ENCODE assay signal across 8 cellular contexts in the genomic region with DNA sequence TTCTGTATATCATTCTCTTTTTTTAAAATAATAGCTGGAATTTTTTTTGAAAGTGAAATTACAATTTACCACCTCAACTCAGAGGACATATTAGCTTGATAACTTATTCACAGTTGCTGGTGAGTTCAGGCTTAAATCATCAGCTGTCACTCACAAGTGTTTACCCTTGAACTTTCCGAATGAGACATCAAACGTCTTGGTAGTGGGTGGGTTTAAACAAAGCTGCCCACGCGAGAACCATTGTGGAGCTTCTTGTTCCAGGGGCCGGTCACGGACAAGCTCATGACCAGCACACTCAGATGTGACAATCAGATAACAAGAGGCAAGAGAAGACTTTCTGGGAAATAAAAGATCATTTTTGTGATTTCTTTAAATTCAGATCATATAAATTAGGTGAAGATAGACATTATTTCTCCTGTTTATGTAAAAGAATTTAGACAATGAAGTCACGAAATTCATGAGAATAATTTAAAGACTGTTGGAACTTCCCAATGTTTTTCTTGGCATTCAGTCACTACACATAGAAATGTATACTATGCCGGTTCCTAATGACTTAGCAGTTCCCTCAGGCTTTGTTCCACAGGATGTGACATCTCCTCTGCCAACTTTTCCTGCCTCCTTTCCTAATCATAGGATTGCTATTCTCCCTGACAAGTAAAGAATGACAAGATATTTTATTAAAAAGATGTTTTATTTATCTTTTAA. TPM values are rescaled to one million over a fixed set of nuclear protein-coding genes. Genes with fewer than 3 reads are reported as not detected.
DNase-seq lines count a peak whose midpoint lies in the region; ATAC-seq, FAIRE-seq and TF ChIP-seq lines count a peak whose summit lies in the region.

No MANE protein-coding gene starts in this region.

- WGBS in GM12878 (ENCODE audit: insufficient coverage, insufficient replicate concordance, low lambda C conversion rate, missing lambda C conversion rate), result 35% methylated on average over 8 of the region's 8 CpGs
- WGBS in HepG2 (ENCODE audit: low lambda C conversion rate), result 55% methylated on average over 8 of the region's 8 CpGs

- DNase-seq in AG04450 (ENCODE audit: low read depth, low spot score) (no peak), HS-27A (ENCODE audit: low read depth) (peak; percentile 80), GM12878 (ENCODE audit: low read depth, low spot score) (no peak), HepG2 (ENCODE audit: low spot score) (no peak), uterus (no peak), NCI-H146 (lab: John Stamatoyannopoulos, UW) (no peak), NCI-H526 treated with DMSO at 0.1 percent for 48 hours (lab: John Stamatoyannopoulos, UW) (no peak)

- TF ChIP-seq RAD21 in GM12878 (IDR thresholded peaks at IDR 0.05; ENCODE audit: insufficient read depth, low read depth, low read length) (no peak), HepG2 (CRISPR knock-in tag; IDR thresholded peaks at IDR 0.05) (no peak)

- peak overlapping the region; percentile 50 for H3K4me3 ChIP-seq in AG04450 (ENCODE audit: low read depth, low read length)
- H3K4me3 ChIP-seq in GM12878, result peak overlapping the region; percentile 65; the same call in 1 of the 2 replicates
- no peak overlapping the region for H3K4me3 ChIP-seq in HepG2 (replicated peaks in 1 of 3; ENCODE audit: insufficient read depth in 1 of 3, low read depth in 2 of 3, low read length in 3 of 3)
- peak overlapping the region in 1 of 2 donors; percentile 13 for H3K4me3 ChIP-seq in uterus

- FAIRE-seq in GM12878 (lab: Jason Lieb, UNC), result no peak
- no peak for FAIRE-seq in HepG2 (lab: Jason Lieb, UNC)

- H2AFZ ChIP-seq in GM12878 (ENCODE audit: control insufficient read depth, low read depth, low read length) (peak overlapping the region; percentile 74), HepG2 (ENCODE audit: low read length) (no peak overlapping the region)

- BruUV-seq in GM12878 (replicated peaks; lab: Mats Ljungman, UMichigan), result no TSS peak
- BruUV-seq in HepG2 (replicated peaks; lab: Mats Ljungman, UMichigan), result no TSS peak

- no peaks in the 10 kb centered on the region for H3K9me3 ChIP-seq in AG04450 (ENCODE audit: control insufficient read depth, insufficient read depth, low read length)
- no peaks in the 10 kb centered on the region for H3K9me3 ChIP-seq in GM12878 (replicated peaks; ENCODE audit: control insufficient read depth, insufficient read depth, low read length)
- no peaks in the 10 kb centered on the region for H3K9me3 ChIP-seq in HepG2 (ENCODE audit: low read length)
- H3K9me3 ChIP-seq in uterus, result no peaks in the 10 kb centered on the region

- CTCF ChIA-PET in AG04450 (lab: Charles Lee), result interaction anchor here (0.6 to 6.1 kb wide), 19 partner anchors 10 to 622 kb away, joined by 3 to 75 read pairs (median 4); no protein-coding TSS in a partner anchor
- CTCF ChIA-PET in GM12878 (lab: Yijun Ruan, JAX), result interaction anchor here (0.7 to 7.5 kb wide), 41 partner anchors 13 to 618 kb away, joined by 3 to 288 read pairs (median 5); a partner anchor contains a TSS
- CTCF ChIA-PET in HepG2 (lab: Yijun Ruan, JAX; ENCODE audit: low intra/inter-chr PET ratio, low total read pairs), result interaction anchor here (1.3 kb wide), 1 partner anchor 616 kb away, joined by 5 read pairs; no protein-coding TSS in a partner anchor

- H4K20me1 ChIP-seq in GM12878 (ENCODE audit: control insufficient read depth, insufficient read depth) (no peaks in the 10 kb centered on the region), HepG2 (ENCODE audit: insufficient read depth, low read length) (no peaks in the 10 kb centered on the region)

- ATAC-seq in GM19023 (IDR thresholded peaks at IDR 0.05; ENCODE audit: unreplicated experiment) (peak; percentile 63), GM12878 (peak; percentile 80), HepG2 (no peak)

- H3K4me1 ChIP-seq in GM12878 (ENCODE audit: control insufficient read depth, insufficient read depth, low read length) (peaks cover 12% of the 10 kb centered on the region), HepG2 (ENCODE audit: insufficient read depth, low read length) (peaks cover 12% of the 10 kb centered on the region), uterus (peaks cover 0 to 5% of the 10 kb centered on the region in 2 donors)

- H3K9ac ChIP-seq in GM12878 (ENCODE audit: control insufficient read depth, insufficient read depth, low read length), result peak overlapping the region; percentile 48; the same call in 1 of the 2 replicates
- no peak overlapping the region for H3K9ac ChIP-seq in HepG2 (ENCODE audit: insufficient read depth, low read depth, low read length)

- SMC1A ChIA-PET in GM12878 (lab: Charles Lee; ENCODE audit: uncharacterized antibody, unreplicated experiment), result interaction anchor here (0.6 to 14.5 kb wide), 42 partner anchors 8 to 881 kb away, joined by 3 to 362 read pairs (median 5); a partner anchor contains a TSS

- H3K27me3 ChIP-seq in AG04450 (ENCODE audit: control insufficient read depth, insufficient read depth, low read length), result no peaks in the 10 kb centered on the region
- no peaks in the 10 kb centered on the region for H3K27me3 ChIP-seq in GM12878 (replicated peaks in 1 of 2; ENCODE audit: control insufficient read depth in 2 of 2, insufficient read depth in 2 of 2, low read length in 1 of 2)
- H3K27me3 ChIP-seq in HepG2 (ENCODE audit: control insufficient read depth in 1 of 2, insufficient read depth in 2 of 2, low read length in 2 of 2), result no peaks in the 10 kb centered on the region
- H3K27me3 ChIP-seq in uterus, result no peaks in the 10 kb centered on the region

- H3K27ac ChIP-seq in AG04450 (ENCODE audit: low read depth, low read length) (peak overlapping the region; percentile 69), GM12878 (ENCODE audit: control insufficient read depth, insufficient read depth) (peak overlapping the region; percentile 51), HepG2 (ENCODE audit: extremely low read length, insufficient read depth, low read length) (no peak overlapping the region), uterus (peak overlapping the region; percentile 18 to 67)

- no peak for TF ChIP-seq POLR2A in GM12878 (IDR thresholded peaks at IDR 0.05; ENCODE audit: low read depth, low read length)
- no peak for TF ChIP-seq POLR2A in HepG2 (IDR thresholded peaks at IDR 0.05; ENCODE audit: insufficient read depth in 1 of 2, low read depth in 2 of 2, low read length in 2 of 2)
- no peak for TF ChIP-seq POLR2A in uterus (IDR thresholded peaks at IDR 0.05)

- in situ Hi-C loops in GM12878 (cut with MboI), result no loop called here
- in situ Hi-C loops in HepG2 (cut with HindIII; ENCODE audit: extremely low pct_ligation_motif_present, low pct_unique_long_range_greater_than_20kb), result loop anchor here (25.0 kb wide), 1 partner anchor 607 kb away; no protein-coding TSS in a partner anchor

- H3K36me3 ChIP-seq in GM12878 (ENCODE audit: control insufficient read depth in 2 of 2, insufficient read depth in 2 of 2, low read length in 1 of 2) (no peaks in the 10 kb centered on the region), HepG2 (replicated peaks in 1 of 2; ENCODE audit: control insufficient read depth in 1 of 2, insufficient read depth in 2 of 2, low read length in 2 of 2) (no peaks in the 10 kb centered on the region), uterus (no peaks in the 10 kb centered on the region)

- H3K4me2 ChIP-seq in GM12878 (ENCODE audit: control insufficient read depth, insufficient read depth) (peak overlapping the region; percentile 58), HepG2 (ENCODE audit: low read depth, low read length) (0 out of 2 replicates have a peak overlapping the region, but pooled peaks have one; percentile 39)

- RAD21 ChIA-PET in GM12878 (lab: Charles Lee; ENCODE audit: unreplicated experiment), result interaction anchor here (0.7 to 8.2 kb wide), 39 partner anchors 8 to 617 kb away, joined by 3 to 248 read pairs (median 5); a partner anchor contains a TSS

- no peak for TF ChIP-seq EP300 in GM12878 (IDR thresholded peaks at IDR 0.05; ENCODE audit: borderline replicate concordance in 1 of 2, control insufficient read depth in 1 of 2, low read depth in 2 of 2, low read length in 2 of 2)
- TF ChIP-seq EP300 in HepG2 (IDR thresholded peaks at IDR 0.05; ENCODE audit: low read depth in 2 of 2, low read length in 2 of 2), result no peak
- TF ChIP-seq EP300 in HepG2 (CRISPR knock-in tag; IDR thresholded peaks at IDR 0.05; ENCODE audit: borderline replicate concordance), result no peak

- H3K79me2 ChIP-seq in GM12878 (ENCODE audit: control insufficient read depth, insufficient read depth, low read length), result no peaks in the 10 kb centered on the region
- no peaks in the 10 kb centered on the region for H3K79me2 ChIP-seq in HepG2 (ENCODE audit: insufficient read depth, low read length)

- POLR2A ChIA-PET in AG04450 (lab: Yijun Ruan, JAX), result interaction anchor here (0.9 kb wide), 1 partner anchor 166 kb away, joined by 5 read pairs; no protein-coding TSS in a partner anchor
- POLR2A ChIA-PET in GM12878 (lab: Charles Lee), result interaction anchor here (0.5 to 2.8 kb wide), 12 partner anchors 16 to 182 kb away, joined by 3 to 12 read pairs (median 4); a partner anchor contains a TSS
- POLR2A ChIA-PET in HepG2 (lab: Yijun Ruan, JAX), result interaction anchor here (0.7 kb wide), 1 partner anchor 29 kb away, joined by 4 read pairs; a partner anchor contains a TSS

- TF ChIP-seq CTCF in AG04450 (IDR thresholded peaks at IDR 0.05; ENCODE audit: low read depth, low read length) (no peak), GM12878 (IDR thresholded peaks at IDR 0.05 in 2 of 3, conservative IDR thresholded peaks at IDR 0.05 in 1 of 3; ENCODE audit: control insufficient read depth in 2 of 3, extremely low read depth in 1 of 3, insufficient read depth in 1 of 3, low read depth in 3 of 3, low read length in 3 of 3) (no peak), HepG2 (CRISPR knock-in tag; IDR thresholded peaks at IDR 0.05) (no peak), uterus (IDR thresholded peaks at IDR 0.05) (no peak)

- intact Hi-C loops in GM12878 (cut with micrococcal nuclease; ENCODE audit: unreplicated experiment), result loop anchor here (1.0 to 10.0 kb wide), 4 partner anchors 37 to 617 kb away; a partner anchor contains a TSS
- intact Hi-C loops in HepG2 (cut with micrococcal nuclease; ENCODE audit: unreplicated experiment), result loop anchor here (1.0 to 5.0 kb wide), 4 partner anchors 30 to 547 kb away; a partner anchor contains a TSS
- intact Hi-C loops in uterus (cut with DNase I; ENCODE audit: low total_unique reads), result no loop called here

RNA-seq across cellular contexts. Expression of a gene that starts 29.3 kb away (rescaled TPM):
- polyA plus RNA-seq in AG04450 (2011; rRNA removed) (22.2 and 24.8 TPM in 2 replicates), GM12878 (2011; rRNA removed) (9.4 and 10.3 TPM in 2 replicates), GM12878 (2014; fragmentation: Illumina TruSeq; extraction: Trizol) (3.9 and 5.6 TPM in 2 replicates), GM12878 (2014; fragmentation: Nextera tagmentation; extraction: Ambion mirVana) (1 to 10 TPM; 6.1 to 9.2 TPM), GM12878 (2014; rRNA removed) (3.5 and 5.7 TPM in 2 replicates), GM12878 (2016; fragmentation: Nextera tagmentation; extraction: Ambion mirVana) (1 to 10 TPM; 4.6 to 5.5 TPM), HepG2 (2011; rRNA removed) (35.3 and 35.5 TPM in 2 replicates)
- 22.2 and 25.6 TPM in 2 replicates for polyA minus RNA-seq in AG04450 (2011; rRNA and poly(A)+ RNA removed)
- total RNA-seq in GM12878 (2013; cell fraction: nucleolus; rRNA removed), result 6.9 and 10.1 TPM in 2 replicates
- total RNA-seq in GM12878 (2014; rRNA removed) (4.6 and 5.0 TPM in 2 replicates), GM12878 (2014; rRNA removed; fragmentation: Illumina TruSeq; extraction: Trizol) (2.9 and 3.4 TPM in 2 replicates), GM12878 (2021) (4.0 and 4.5 TPM in 2 replicates), HepG2 (2016; rRNA removed; fragmentation: Illumina TruSeq; extraction: Trizol) (12.4 and 15.7 TPM in 2 replicates), uterus (10 to 100 TPM in 3 of 4 donors, 1 to 10 TPM in 1; 6.5 to 31.3 (median 21.5) TPM)
- polyA plus RNA-seq in GM12878 (2011; ENCODE audit: low read depth), result 6.5 TPM
- polyA plus RNA-seq in GM12878 (2011; cell fraction: cytosol; rRNA removed), result 9.5 and 11.8 TPM in 2 replicates
- 4.6 and 6.4 TPM in 2 replicates for polyA plus RNA-seq in GM12878 (2011; cell fraction: nucleus; rRNA removed)
- polyA plus RNA-seq in GM12878 (2012), result 3.4 and 4.4 TPM in 2 replicates
- polyA minus RNA-seq in GM12878 (2011; rRNA and poly(A)+ RNA removed), result 12.8 and 14.2 TPM in 2 replicates
- polyA minus RNA-seq in GM12878 (2011; cell fraction: cytosol; rRNA and poly(A)+ RNA removed), result 2.7 and 3.6 TPM in 2 replicates
- polyA minus RNA-seq in GM12878 (2011; cell fraction: nucleus; rRNA and poly(A)+ RNA removed), result 8.3 and 10.5 TPM in 2 replicates
- total RNA-seq in HepG2 (2016; cell fraction: cytosol; rRNA removed; fragmentation: Illumina TruSeq; extraction: Trizol; ENCODE audit: low read depth), result 3.3 and 4.1 TPM in 2 replicates
- 10.3 and 17.5 TPM in 2 replicates for total RNA-seq in HepG2 (2016; cell fraction: insoluble cytoplasmic fraction; rRNA removed; fragmentation: Illumina TruSeq; extraction: Trizol)
- 5.8 and 6.0 TPM in 2 replicates for total RNA-seq in HepG2 (2016; cell fraction: membrane; rRNA removed; fragmentation: Illumina TruSeq; extraction: Trizol)
- total RNA-seq in HepG2 (2016; cell fraction: nucleus; rRNA removed; fragmentation: Illumina TruSeq; extraction: Trizol), result 16.3 and 19.1 TPM in 2 replicates
- polyA plus RNA-seq in HepG2 (2011; cell fraction: cytosol; rRNA removed), result 34.6 and 45.8 TPM in 2 replicates
- polyA plus RNA-seq in HepG2 (2011; cell fraction: nucleus; rRNA removed), result 16.5 and 18.2 TPM in 2 replicates
- 26.8 and 28.2 TPM in 2 replicates for polyA plus RNA-seq in HepG2 (2012)
- polyA plus RNA-seq in HepG2 (2016; cell fraction: cytosol; fragmentation: Illumina TruSeq; extraction: Trizol; ENCODE audit: low read depth), result 3.9 TPM in 2 replicates
- 9.1 TPM in 2 replicates for polyA plus RNA-seq in HepG2 (2016; cell fraction: insoluble cytoplasmic fraction; fragmentation: Illumina TruSeq; extraction: Trizol; ENCODE audit: low read depth)
- polyA plus RNA-seq in HepG2 (2016; cell fraction: membrane; fragmentation: Illumina TruSeq; extraction: Trizol; ENCODE audit: low read depth), result 4.9 and 5.9 TPM in 2 replicates
- 20.7 and 21.2 TPM in 2 replicates for polyA plus RNA-seq in HepG2 (2016; cell fraction: nucleus; fragmentation: Illumina TruSeq; extraction: Trizol; ENCODE audit: insufficient read depth, low read depth)
- 41.5 and 57.7 TPM in 2 replicates for polyA minus RNA-seq in HepG2 (2011; rRNA and poly(A)+ RNA removed; ENCODE audit: low replicate concordance)
- polyA minus RNA-seq in HepG2 (2011; cell fraction: cytosol; rRNA and poly(A)+ RNA removed), result 17.9 and 21.0 TPM in 2 replicates
- polyA minus RNA-seq in HepG2 (2011; cell fraction: nucleus; rRNA and poly(A)+ RNA removed), result 28.2 and 36.6 TPM in 2 replicates

RNA-seq across cellular contexts. Expression of a gene that starts 29.4 kb away (rescaled TPM):
- polyA plus RNA-seq in AG04450 (2011; rRNA removed) (22.0 and 29.2 TPM in 2 replicates), GM12878 (2011; rRNA removed) (42.6 and 51.2 TPM in 2 replicates), GM12878 (2014; fragmentation: Illumina TruSeq; extraction: Trizol) (24.5 and 28.5 TPM in 2 replicates), GM12878 (2014; fragmentation: Nextera tagmentation; extraction: Ambion mirVana) (10 to 100 TPM; 34.1 to 40.3 TPM), GM12878 (2014; rRNA removed) (18.0 and 19.4 TPM in 2 replicates), GM12878 (2016; fragmentation: Nextera tagmentation; extraction: Ambion mirVana) (10 to 100 TPM; 45.8 to 48.7 TPM), HepG2 (2011; rRNA removed) (22.1 and 25.7 TPM in 2 replicates)
- 23.3 and 26.8 TPM in 2 replicates for polyA minus RNA-seq in AG04450 (2011; rRNA and poly(A)+ RNA removed)
- 97.4 and 107 TPM in 2 replicates for total RNA-seq in GM12878 (2013; cell fraction: nucleolus; rRNA removed)
- total RNA-seq in GM12878 (2014; rRNA removed) (21.4 and 24.4 TPM in 2 replicates), GM12878 (2014; rRNA removed; fragmentation: Illumina TruSeq; extraction: Trizol) (26.2 and 28.3 TPM in 2 replicates), GM12878 (2021) (23.8 and 27.7 TPM in 2 replicates), HepG2 (2016; rRNA removed; fragmentation: Illumina TruSeq; extraction: Trizol) (25.7 and 32.0 TPM in 2 replicates), uterus (10 to 100 TPM; 18.5 to 93.0 (median 25.7) TPM)
- 13.7 TPM for polyA plus RNA-seq in GM12878 (2011; ENCODE audit: low read depth)
- 29.7 and 37.3 TPM in 2 replicates for polyA plus RNA-seq in GM12878 (2011; cell fraction: cytosol; rRNA removed)
- 36.6 and 36.9 TPM in 2 replicates for polyA plus RNA-seq in GM12878 (2011; cell fraction: nucleus; rRNA removed)
- polyA plus RNA-seq in GM12878 (2012), result 18.5 and 18.9 TPM in 2 replicates
- 59.0 and 62.4 TPM in 2 replicates for polyA minus RNA-seq in GM12878 (2011; rRNA and poly(A)+ RNA removed)
- 9.0 and 19.4 TPM in 2 replicates for polyA minus RNA-seq in GM12878 (2011; cell fraction: cytosol; rRNA and poly(A)+ RNA removed)
- 72.8 and 89.1 TPM in 2 replicates for polyA minus RNA-seq in GM12878 (2011; cell fraction: nucleus; rRNA and poly(A)+ RNA removed)
- total RNA-seq in HepG2 (2016; cell fraction: cytosol; rRNA removed; fragmentation: Illumina TruSeq; extraction: Trizol; ENCODE audit: low read depth), result 5.1 and 7.6 TPM in 2 replicates
- 25.8 and 31.8 TPM in 2 replicates for total RNA-seq in HepG2 (2016; cell fraction: insoluble cytoplasmic fraction; rRNA removed; fragmentation: Illumina TruSeq; extraction: Trizol)
- total RNA-seq in HepG2 (2016; cell fraction: membrane; rRNA removed; fragmentation: Illumina TruSeq; extraction: Trizol), result 7.5 and 7.7 TPM in 2 replicates
- 20.6 and 21.9 TPM in 2 replicates for total RNA-seq in HepG2 (2016; cell fraction: nucleus; rRNA removed; fragmentation: Illumina TruSeq; extraction: Trizol)
- polyA plus RNA-seq in HepG2 (2011; cell fraction: cytosol; rRNA removed), result 18.1 and 18.3 TPM in 2 replicates
- 14.0 and 16.9 TPM in 2 replicates for polyA plus RNA-seq in HepG2 (2011; cell fraction: nucleus; rRNA removed)
- polyA plus RNA-seq in HepG2 (2012), result 12.0 and 17.7 TPM in 2 replicates
- polyA plus RNA-seq in HepG2 (2016; cell fraction: cytosol; fragmentation: Illumina TruSeq; extraction: Trizol; ENCODE audit: low read depth), result 2.3 and 2.6 TPM in 2 replicates
- 20.8 and 23.2 TPM in 2 replicates for polyA plus RNA-seq in HepG2 (2016; cell fraction: insoluble cytoplasmic fraction; fragmentation: Illumina TruSeq; extraction: Trizol; ENCODE audit: low read depth)
- polyA plus RNA-seq in HepG2 (2016; cell fraction: membrane; fragmentation: Illumina TruSeq; extraction: Trizol; ENCODE audit: low read depth), result 4.0 and 4.1 TPM in 2 replicates
- polyA plus RNA-seq in HepG2 (2016; cell fraction: nucleus; fragmentation: Illumina TruSeq; extraction: Trizol; ENCODE audit: insufficient read depth, low read depth), result 13.2 and 15.6 TPM in 2 replicates
- 39.5 and 56.3 TPM in 2 replicates for polyA minus RNA-seq in HepG2 (2011; rRNA and poly(A)+ RNA removed; ENCODE audit: low replicate concordance)
- 11.1 and 11.2 TPM in 2 replicates for polyA minus RNA-seq in HepG2 (2011; cell fraction: cytosol; rRNA and poly(A)+ RNA removed)
- 51.2 and 57.7 TPM in 2 replicates for polyA minus RNA-seq in HepG2 (2011; cell fraction: nucleus; rRNA and poly(A)+ RNA removed)

Comparison
In these comparisons a context has a peak if more than half of its experiments do, and no peak if none do; other contexts are left out.
1. H3K4me3 ChIP-seq: peak in AG04450 (single experiment) and GM12878 (single experiment); none in HepG2 (0 of 3).